30 cellular contexts compared by ENCODE assay signal in the genomic region with DNA sequence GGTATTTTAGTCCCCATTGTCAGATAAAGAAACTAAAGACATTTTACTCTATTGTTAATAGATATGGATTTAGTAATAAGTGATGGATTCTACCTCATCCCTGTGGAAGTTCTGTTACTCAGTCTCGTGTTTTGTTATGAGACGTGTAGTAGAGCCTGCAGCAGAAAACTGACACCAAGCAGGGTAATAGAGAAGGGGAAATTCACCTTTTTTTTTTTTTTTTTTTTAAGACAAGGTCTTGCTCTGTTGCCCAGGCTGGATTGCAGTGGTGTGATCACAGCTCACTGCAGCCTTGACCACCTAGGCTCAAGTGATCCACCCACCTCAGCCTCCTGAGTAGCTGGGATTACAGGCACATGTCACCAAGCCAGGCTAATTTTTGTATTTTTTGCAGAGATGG.
"Had no signal": no experiment of that assay in that cellular context is flagged by ENCODE, and none has a peak within 500 bp of the region (broad histone marks: within the 10 kb centered on the region; RNA-seq: fewer than 3 reads in every experiment).

No MANE protein-coding gene starts in this region.

- H3K4me3 ChIP-seq: ascending aorta, breast epithelium, cardiac muscle cell, colonic mucosa, esophagus squamous epithelium, gastroesophageal sphincter, heart right ventricle had no signal

- ATAC-seq: activated naive CD4-positive, alpha-beta T cell treated with anti-CD3 and anti-CD28 coated beads, Interleukin-2, amount 50 U/mL, for 72 hours; activated T-cell treated with anti-CD3 and anti-CD28 coated beads, Interleukin-2, amount 50 U/mL, for 72 hours; gastroesophageal sphincter; heart right ventricle; T-helper 17 cell; WTC11 had no signal

- H3K9me3 ChIP-seq: ascending aorta, breast epithelium, colonic mucosa, esophagus squamous epithelium, gastroesophageal sphincter had no signal

- H3K4me1 ChIP-seq: ascending aorta, breast epithelium, colonic mucosa, esophagus squamous epithelium, gastroesophageal sphincter had no signal

- FAIRE-seq: endometrium, endothelial cell of umbilical vein had no signal

- H3K27ac ChIP-seq: ascending aorta, breast epithelium, cardiac muscle cell, colonic mucosa, epithelial cell of prostate, esophagus squamous epithelium, gastroesophageal sphincter, heart right ventricle had no signal

- H3K27me3 ChIP-seq: ascending aorta, breast epithelium, cardiac muscle cell, colonic mucosa, esophagus squamous epithelium, gastroesophageal sphincter, heart right ventricle had no signal

- H3K36me3 ChIP-seq: ascending aorta, breast epithelium, cardiac muscle cell, colonic mucosa, esophagus squamous epithelium, gastroesophageal sphincter, heart right ventricle had no signal

- DNase-seq: activated CD4-positive, alpha-beta memory T cell treated with anti-CD3 and anti-CD28 coated beads, Interleukin-2, amount 10 ng/mL, durations not matched to agents 7 days and 5 days; activated CD4-positive, alpha-beta T cell treated with anti-CD3 and anti-CD28 coated beads for 1 hour; activated CD4-positive, alpha-beta T cell treated with anti-CD3 and anti-CD28 coated beads for 4 hours; activated CD4-positive, alpha-beta T cell treated with anti-CD3 and anti-CD28 coated beads, Interleukin-2, amount 10 ng/mL, durations not matched to agents 7 days and 5 days; activated CD4-positive, alpha-beta T cell treated with anti-CD3 and anti-CD28 coated beads, Interleukin-2, amount 50 U/mL, for 4 hours; activated CD8-positive, alpha-beta memory T cell treated with anti-CD3 and anti-CD28 coated beads, Interleukin-2, amount 50 U/mL, for 48 hours; activated gamma-delta T cell; activated naive CD4-positive, alpha-beta T cell; activated naive CD4-positive, alpha-beta T cell treated with anti-CD3 and anti-CD28 coated beads, Interleukin-2, amount 10 ng/mL, durations not matched to agents 7 days and 5 days; activated naive CD8-positive, alpha-beta T cell treated with anti-CD3 and anti-CD28 coated beads, Interleukin-2, amount 10 ng/mL, durations not matched to agents 7 days and 5 days; activated T-cell treated with anti-CD3 and anti-CD28 coated beads for 4 hours; activated T-cell treated with anti-CD3 and anti-CD28 coated beads, Interleukin-2, amount 50 U/mL, for 24 hours; activated T-cell treated with anti-CD3 and anti-CD28 coated beads, Interleukin-2, amount 50 U/mL, for 72 hours; central memory CD4-positive, alpha-beta T cell; cerebellar nuclear complex; colonic mucosa; effector CD8-positive, alpha-beta T cell; esophagus squamous epithelium; foreskin melanocyte; heart right ventricle; T-helper 17 cell had no signal
